Comparison of ENCODE assay signal across 8 cellular contexts in the genomic region with DNA sequence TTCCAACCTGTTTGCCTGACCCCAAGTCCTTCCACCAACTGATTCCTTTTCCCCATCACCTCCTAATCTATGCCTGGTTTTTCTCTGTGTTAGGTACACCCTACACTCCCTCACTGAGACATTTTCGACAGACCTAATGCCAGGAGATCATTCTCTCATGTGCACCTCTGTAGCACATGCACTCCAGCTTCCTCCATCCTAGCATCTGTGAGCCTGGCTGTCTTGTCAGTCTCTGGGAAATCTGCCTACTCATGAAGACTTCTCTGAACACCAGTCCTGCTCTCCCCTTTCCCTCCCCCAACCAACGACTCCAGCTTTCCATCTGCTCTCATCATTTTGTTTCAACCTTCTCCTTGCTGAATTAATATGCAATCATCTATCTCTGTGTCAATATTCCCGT.
DNase-seq lines count a peak whose midpoint lies in the region; ATAC-seq and TF ChIP-seq lines count a peak whose summit lies in the region.

No MANE protein-coding gene starts in this region.

- H3F3A ChIP-seq in Loucy (ENCODE audit: low read depth), result no peaks in the 10 kb centered on the region

- TF ChIP-seq POLR2A in GM18505 (IDR thresholded peaks at IDR 0.05; ENCODE audit: borderline replicate concordance, extremely low read depth, insufficient read depth, insufficient read length), result no peak

- H3K9me3 ChIP-seq in BLaER1, result no peaks in the 10 kb centered on the region
- H3K9me3 ChIP-seq in Loucy (ENCODE audit: insufficient read depth, low read depth, low read length), result no peaks in the 10 kb centered on the region

- ATAC-seq in GM18505 (IDR thresholded peaks at IDR 0.05; ENCODE audit: unreplicated experiment), result no peak
- no peak for ATAC-seq in HG03521 (IDR thresholded peaks at IDR 0.05; ENCODE audit: unreplicated experiment)

- no peaks in the 10 kb centered on the region for H3K27me3 ChIP-seq in BLaER1
- H3K27me3 ChIP-seq in Loucy (ENCODE audit: insufficient read depth, low read length, poor library complexity, severe bottlenecking), result no peaks in the 10 kb centered on the region

- H3K36me3 Mint-ChIP-seq in nephron (ENCODE audit: low read depth), result peaks cover 39% of the 10 kb centered on the region

- H3K4me2 ChIP-seq in BLaER1, result peak overlapping the region; percentile 90
- peak overlapping the region; percentile 91 for H3K4me2 ChIP-seq in Loucy (ENCODE audit: low read depth, low read length, poor library complexity, severe bottlenecking)

- peak overlapping the region; percentile 99 to 100 (median 99) for H3K4me3 Mint-ChIP-seq in nephron

- H3K27ac Mint-ChIP-seq in nephron, result peak overlapping the region; percentile 7 to 96 (median 92)

- peaks cover 43% of the 10 kb centered on the region for H3K36me3 ChIP-seq in BLaER1
- peaks cover 33% of the 10 kb centered on the region; the same call in 1 of the 2 replicates for H3K36me3 ChIP-seq in Loucy (ENCODE audit: insufficient read depth, low read length)

- TF ChIP-seq CTCF in Loucy (conservative IDR thresholded peaks at IDR 0.05; ENCODE audit: low read length) (no peak), coronary artery (IDR thresholded peaks at IDR 0.05) (no peak), nephron (IDR thresholded peaks at IDR 0.05; ENCODE audit: unreplicated experiment in 3 of 3) (no peak)

- no peaks in the 10 kb centered on the region for H3K9me2 ChIP-seq in Loucy (replicated peaks; ENCODE audit: low read depth, low read length)

- H3K4me3 ChIP-seq in BLaER1, result peak overlapping the region; percentile 83
- H3K4me3 ChIP-seq in Loucy (ENCODE audit: low read length, poor library complexity, severe bottlenecking), result peak overlapping the region; percentile 85
- peak overlapping the region; percentile 91 for H3K4me3 ChIP-seq in coronary artery

- H3K79me2 ChIP-seq in Loucy (ENCODE audit: insufficient read depth, low read length), result peaks cover 41% of the 10 kb centered on the region

- no peaks in the 10 kb centered on the region for H3K9me3 Mint-ChIP-seq in nephron

- H3K27me3 Mint-ChIP-seq in nephron (ENCODE audit: low read depth), result no peaks in the 10 kb centered on the region

- no peak overlapping the region for H2AFZ ChIP-seq in Loucy (ENCODE audit: low read length)

- DNase-seq in coronary artery (ENCODE audit: low spot score) (no peak), DMS114 treated with DMSO at 0.1 percent for 48 hours (lab: John Stamatoyannopoulos, UW; ENCODE audit: unreplicated experiment) (no peak)
- no peak for DNase-seq in activated CD4-positive, CD25-positive, alpha-beta regulatory T cell treated with anti-CD3 and anti-CD28 coated beads, Interleukin-2, amount 50 U/mL, for 72 hours

- H3K27ac ChIP-seq in BLaER1, result no peak overlapping the region
- peak overlapping the region; percentile 83 to 93 for H3K27ac ChIP-seq in coronary artery

- H4K20me1 ChIP-seq in BLaER1 (peaks cover 8% of the 10 kb centered on the region; the same call in 1 of the 2 replicates), Loucy (ENCODE audit: insufficient read depth, low read length, poor library complexity, severe bottlenecking) (peaks cover 10% of the 10 kb centered on the region)

- H3K4me1 ChIP-seq in BLaER1 (peaks cover 25% of the 10 kb centered on the region), Loucy (ENCODE audit: insufficient read depth, low read length, poor library complexity, severe bottlenecking) (peaks cover 25% of the 10 kb centered on the region)

- peaks cover 30% of the 10 kb centered on the region for H3K4me1 Mint-ChIP-seq in nephron

- H3K9ac ChIP-seq in BLaER1 (peak overlapping the region; percentile 84), Loucy (ENCODE audit: low read depth, low read length, poor library complexity, severe bottlenecking) (peak overlapping the region; percentile 93)
